1 cellular context compared by ENCODE assay signal in genomic region chr20:58362117-58362516, GRCh38.
A peak's percentile ranks its signal among the peaks of the same experiment; 100 is the strongest.
TF ChIP-seq lines count a peak whose summit lies in the region.

No MANE protein-coding gene starts in this region.

TF ChIP-seq in IMR-90, 13 proteins besides CTCF, POLR2A, EP300 and RAD21:
- TF ChIP-seq MAFK (IDR thresholded peaks at IDR 0.05; ENCODE audit: low read depth, low read length) (peak; percentile 51; the same call in 1 of the 2 replicates), SMC3 (IDR thresholded peaks at IDR 0.05; ENCODE audit: low read depth, low read length) (no peak)
